Comparison of ENCODE assay signal across 9 cellular contexts in the genomic region with DNA sequence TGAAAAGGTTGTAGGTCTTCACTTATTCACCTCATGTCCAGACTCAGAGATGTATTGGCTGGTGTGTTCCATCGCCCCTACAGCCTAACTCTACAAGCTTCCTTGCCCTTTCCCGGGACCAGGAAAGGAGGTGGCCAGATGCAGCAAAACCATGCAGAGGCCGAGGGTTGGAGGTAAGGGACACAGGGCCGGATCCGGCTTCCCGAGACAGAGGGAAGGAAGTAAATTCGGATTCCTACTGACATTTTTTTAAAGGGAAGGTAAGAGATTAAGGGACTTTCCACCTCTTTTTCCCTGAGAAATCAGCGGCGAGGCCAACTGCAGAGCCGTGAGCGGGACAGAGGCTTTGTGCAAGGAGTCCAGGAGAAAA. TPM values are rescaled to one million over a fixed set of nuclear protein-coding genes. Genes with fewer than 3 reads are reported as not detected.
DNase-seq lines count a peak whose midpoint lies in the region; ATAC-seq, FAIRE-seq and TF ChIP-seq lines count a peak whose summit lies in the region.
"Had no signal": no experiment of that assay in that cellular context is flagged by ENCODE, and none has a peak within 500 bp of the region (broad histone marks: within the 10 kb centered on the region; RNA-seq: fewer than 3 reads in every experiment).

No MANE protein-coding gene starts in this region.

- no peaks in the 10 kb centered on the region for H3K9me3 ChIP-seq in SU-DHL-6 (ENCODE audit: insufficient read depth, low read length)
- peaks cover 0 to 3% (median 0%) of the 10 kb centered on the region in 3 donors for H3K9me3 ChIP-seq in esophagus squamous epithelium
- no peaks in the 10 kb centered on the region for H3K9me3 ChIP-seq in small intestine (ENCODE audit: control insufficient read depth, low read depth)

- intact Hi-C loops in esophagus squamous epithelium (cut with DNase I) = no loop called here

- H3F3A ChIP-seq in SU-DHL-6 (ENCODE audit: insufficient read depth) = no peaks in the 10 kb centered on the region

- TF ChIP-seq POLR2A in esophagus squamous epithelium (IDR thresholded peaks at IDR 0.05) = no peak

- TF ChIP-seq CTCF in SU-DHL-6 (IDR thresholded peaks at IDR 0.05; ENCODE audit: insufficient read depth, low read length, poor library complexity, severe bottlenecking) (no peak), esophagus squamous epithelium (IDR thresholded peaks at IDR 0.05) (no peak)

- no peak overlapping the region for H3K27ac Mint-ChIP-seq in activated CD4-positive, alpha-beta T cell treated with anti-CD3 and anti-CD28 coated beads, Interleukin-2, amount 10 ng/mL, durations not matched to agents 7 days and 5 days

- H3K27me3 ChIP-seq in SU-DHL-6 (ENCODE audit: low read length) (no peaks in the 10 kb centered on the region), esophagus squamous epithelium (peaks cover 3 to 99% (median 9%) of the 10 kb centered on the region in 4 donors), small intestine (ENCODE audit: control insufficient read depth in 2 of 2, insufficient read depth in 2 of 2, low read length in 2 of 2) (peaks cover 3 to 16% of the 10 kb centered on the region in 2 donors)

- H3K27ac ChIP-seq in SU-DHL-6 (ENCODE audit: low read depth, low read length) = no peak overlapping the region
- no peak overlapping the region for H3K27ac ChIP-seq in esophagus squamous epithelium
- H3K27ac ChIP-seq in small intestine (ENCODE audit: low read depth in 1 of 2, low read length in 1 of 2) = no peak overlapping the region

- H2AFZ ChIP-seq in SU-DHL-6 (ENCODE audit: low read depth, low read length, severe bottlenecking) = no peak overlapping the region

- H3K4me1 ChIP-seq in esophagus squamous epithelium = peaks cover 0 to 19% (median 8%) of the 10 kb centered on the region in 3 donors
- H3K4me1 ChIP-seq in small intestine (ENCODE audit: control insufficient read depth in 2 of 2, insufficient read depth in 1 of 2, low read depth in 1 of 2, low read length in 1 of 2) = no peaks in the 10 kb centered on the region

- no peak for ATAC-seq in GM21390 (IDR thresholded peaks at IDR 0.05; ENCODE audit: unreplicated experiment)

- H3K36me3 ChIP-seq in SU-DHL-6 (ENCODE audit: low read length) = no peaks in the 10 kb centered on the region
- no peaks in the 10 kb centered on the region for H3K36me3 ChIP-seq in esophagus squamous epithelium
- no peaks in the 10 kb centered on the region for H3K36me3 ChIP-seq in small intestine (ENCODE audit: control insufficient read depth in 2 of 2, insufficient read depth in 2 of 2, low read length in 2 of 2)

- peaks cover 9% of the 10 kb centered on the region for H3K4me1 Mint-ChIP-seq in activated CD4-positive, alpha-beta T cell treated with anti-CD3 and anti-CD28 coated beads, Interleukin-2, amount 10 ng/mL, durations not matched to agents 7 days and 5 days

- no peaks in the 10 kb centered on the region for H3K9me2 ChIP-seq in SU-DHL-6 (replicated peaks; ENCODE audit: insufficient read depth, low read length)

- no peak overlapping the region for H3K9ac ChIP-seq in SU-DHL-6 (ENCODE audit: low read length)

- no peak overlapping the region for H3K4me3 ChIP-seq in SU-DHL-6 (ENCODE audit: insufficient read depth, low read length, poor library complexity, severe bottlenecking)
- peak overlapping the region in 3 of 4 donors; percentile 34 to 65 (median 47) for H3K4me3 ChIP-seq in esophagus squamous epithelium
- H3K4me3 ChIP-seq in small intestine (ENCODE audit: low read depth in 1 of 2, low read length in 2 of 2) = peak overlapping the region; percentile 35 to 70

- POLR2A ChIA-PET in activated CD4-positive, alpha-beta T cell treated with anti-CD3 and anti-CD28 coated beads, Interleukin-2, amount 10 ng/mL, durations not matched to agents 7 days and 5 days (lab: Charles Lee) = no interaction called here

- no peak for DNase-seq in activated CD4-positive, alpha-beta T cell treated with anti-CD3 and anti-CD28 coated beads, Interleukin-2, amount 10 ng/mL, durations not matched to agents 7 days and 5 days
- no peak for DNase-seq in activated CD4-positive, alpha-beta T cell treated with anti-CD3 and anti-CD28 coated beads, Interleukin-2, amount 50 U/mL, for 4 hours
- DNase-seq in esophagus squamous epithelium (lab: John Stamatoyannopoulos, UW) = no peak
- DNase-seq in small intestine = no peak
- no peak for DNase-seq in stimulated activated CD4-positive, alpha-beta T cell treated with anti-CD3 and anti-CD28 coated beads, Interleukin-15, amount 100 ng/mL, for 24 hours
- DNase-seq in epidermal melanocyte (ENCODE audit: insufficient read length, low spot score) = no peak

- H3K9me3 Mint-ChIP-seq in activated CD4-positive, alpha-beta T cell treated with anti-CD3 and anti-CD28 coated beads, Interleukin-2, amount 10 ng/mL, durations not matched to agents 7 days and 5 days = no peaks in the 10 kb centered on the region

- CTCF ChIA-PET in activated CD4-positive, alpha-beta T cell treated with anti-CD3 and anti-CD28 coated beads, Interleukin-2, amount 10 ng/mL, durations not matched to agents 7 days and 5 days (lab: Charles Lee) = no interaction called here

- no peaks in the 10 kb centered on the region for H3K36me3 Mint-ChIP-seq in activated CD4-positive, alpha-beta T cell treated with anti-CD3 and anti-CD28 coated beads, Interleukin-2, amount 10 ng/mL, durations not matched to agents 7 days and 5 days (ENCODE audit: low read depth)

- H3K4me3 Mint-ChIP-seq in activated CD4-positive, alpha-beta T cell treated with anti-CD3 and anti-CD28 coated beads, Interleukin-2, amount 10 ng/mL, durations not matched to agents 7 days and 5 days = peak overlapping the region; percentile 50

- no peak for FAIRE-seq in small intestine (lab: Jason Lieb, UNC)
- FAIRE-seq: HTR-8/SVneo had no signal

- H4K20me1 ChIP-seq in SU-DHL-6 (ENCODE audit: low read depth, low read length) = no peaks in the 10 kb centered on the region

- WGBS in esophagus squamous epithelium, 2 donors = 7 to 21% methylated on average over 10 of the region's 11 CpGs
- WGBS in small intestine, 3 donors = 5 to 20% (median 18%) methylated on average over 11 of the region's 11 CpGs

- peaks cover 56% of the 10 kb centered on the region for H3K27me3 Mint-ChIP-seq in activated CD4-positive, alpha-beta T cell treated with anti-CD3 and anti-CD28 coated beads, Interleukin-2, amount 10 ng/mL, durations not matched to agents 7 days and 5 days

- no peaks in the 10 kb centered on the region for H3K79me2 ChIP-seq in SU-DHL-6 (ENCODE audit: insufficient read depth, low read length)

- peak overlapping the region; percentile 25 for H3K4me2 ChIP-seq in SU-DHL-6 (ENCODE audit: low read depth, low read length, poor library complexity, severe bottlenecking)

RNA-seq across cellular contexts. Expression of gene EPHA10, which starts 12.7 kb away (rescaled TPM):
- not detected for total RNA-seq in activated CD4-positive, alpha-beta T cell treated with anti-CD3 and anti-CD28 coated beads, Interleukin-2, amount 10 ng/mL, durations not matched to agents 7 days and 5 days
- total RNA-seq in esophagus squamous epithelium = under 1 TPM in 3 of 4 donors, not detected in 1; 0.19 to 0.49 (median 0.31) TPM
- polyA plus RNA-seq in small intestine = 1 to 10 TPM; 1.9 to 5.4 (median 5.1) TPM

RNA-seq across cellular contexts. Expression of gene MANEAL, which starts 41.4 kb away (rescaled TPM):
- 1 to 10 TPM; 1.3 to 1.5 TPM for total RNA-seq in activated CD4-positive, alpha-beta T cell treated with anti-CD3 and anti-CD28 coated beads, Interleukin-2, amount 10 ng/mL, durations not matched to agents 7 days and 5 days
- 1 to 10 TPM; 2.3 to 5.0 (median 3.7) TPM for total RNA-seq in esophagus squamous epithelium
- 1 to 10 TPM in 1 of 3 donors, under 1 TPM in 2; 0.81 to 6.1 (median 0.89) TPM for polyA plus RNA-seq in small intestine

RNA-seq across cellular contexts. Expression of gene C1orf122, which starts 55.4 kb away (rescaled TPM):
- 10 to 100 TPM; 13.9 to 16.8 TPM for total RNA-seq in activated CD4-positive, alpha-beta T cell treated with anti-CD3 and anti-CD28 coated beads, Interleukin-2, amount 10 ng/mL, durations not matched to agents 7 days and 5 days
- 10 to 100 TPM; 40.9 to 60.2 (median 52.1) TPM for total RNA-seq in esophagus squamous epithelium
- polyA plus RNA-seq in small intestine = 10 to 100 TPM; 38.4 to 44.0 (median 38.9) TPM

RNA-seq across cellular contexts. Expression of gene YRDC, which starts 55.8 kb away (rescaled TPM):
- total RNA-seq in activated CD4-positive, alpha-beta T cell treated with anti-CD3 and anti-CD28 coated beads, Interleukin-2, amount 10 ng/mL, durations not matched to agents 7 days and 5 days = 10 to 100 TPM; 12.0 to 13.8 TPM
- total RNA-seq in esophagus squamous epithelium = 10 to 100 TPM; 19.9 to 26.0 (median 21.1) TPM
- polyA plus RNA-seq in small intestine = 10 to 100 TPM; 14.3 to 15.7 (median 14.5) TPM

RNA-seq across cellular contexts. Expression of gene CDCA8, which starts 59.9 kb away (rescaled TPM):
- 10 to 100 TPM; 85.5 to 91.2 TPM for total RNA-seq in activated CD4-positive, alpha-beta T cell treated with anti-CD3 and anti-CD28 coated beads, Interleukin-2, amount 10 ng/mL, durations not matched to agents 7 days and 5 days
- total RNA-seq in esophagus squamous epithelium = 10 to 100 TPM in 1 of 4 donors, 1 to 10 TPM in 3; 3.4 to 15.1 (median 7.5) TPM
- polyA plus RNA-seq in small intestine = 10 to 100 TPM in 1 of 3 donors, 1 to 10 TPM in 2; 4.0 to 23.5 (median 4.6) TPM
